Comparison of ENCODE assay signal across 15 cellular contexts in genomic region chr3:131848111-131848510, GRCh38.
DNase-seq lines count a peak whose midpoint lies in the region; ATAC-seq, FAIRE-seq and TF ChIP-seq lines count a peak whose summit lies in the region.
"Had no signal": no experiment of that assay in that cellular context is flagged by ENCODE, and none has a peak within 500 bp of the region (broad histone marks: within the 10 kb centered on the region; RNA-seq: fewer than 3 reads in every experiment).

No MANE protein-coding gene starts in this region.

- no peak overlapping the region for H3K9ac ChIP-seq in endothelial cell of umbilical vein (replicated peaks; ENCODE audit: extremely low read depth, insufficient read depth, low read length)
- H3K9ac ChIP-seq: GM23248 had no signal

- H3K4me1 Mint-ChIP-seq in GM23338 (no peaks in the 10 kb centered on the region), osteocyte (ENCODE audit: unreplicated experiment) (no peaks in the 10 kb centered on the region)
- H3K4me1 Mint-ChIP-seq: H9 had no signal

- H3K79me2 ChIP-seq in GM23338 (replicated peaks; ENCODE audit: insufficient read depth) (no peaks in the 10 kb centered on the region), endothelial cell of umbilical vein (ENCODE audit: control insufficient read depth, insufficient read depth, low read length) (no peaks in the 10 kb centered on the region)

- no peaks in the 10 kb centered on the region for H3F3A ChIP-seq in GM23338 (replicated peaks; ENCODE audit: low read depth)

- no peak for TF ChIP-seq CTCF in A673 (conservative IDR thresholded peaks at IDR 0.05; ENCODE audit: low read depth, low read length)
- TF ChIP-seq CTCF in GM23338 (conservative IDR thresholded peaks at IDR 0.05; ENCODE audit: low read depth in 2 of 2), result no peak
- no peak for TF ChIP-seq CTCF in endothelial cell of umbilical vein (IDR thresholded peaks at IDR 0.05; ENCODE audit: extremely low read depth in 1 of 2, insufficient read depth in 1 of 2, low read depth in 1 of 2, low read length in 2 of 2)
- no peak for TF ChIP-seq CTCF in osteocyte (IDR thresholded peaks at IDR 0.05)

- no peak for ATAC-seq in GM23338

- DNase-seq in A673 (ENCODE audit: low spot score) (peak; percentile 96), GM23338 (ENCODE audit: low spot score) (no peak), NOMO-1 treated with DMSO at 0.1 percent for 48 hours (lab: John Stamatoyannopoulos, UW; ENCODE audit: unreplicated experiment) (peak; percentile 80), endothelial cell of umbilical vein (ENCODE audit: low read depth, low spot score) (peak; percentile 2), osteocyte (ENCODE audit: extremely low spot score, unreplicated experiment) (no peak), epidermal melanocyte (ENCODE audit: insufficient read length, low spot score) (no peak), H4 (ENCODE audit: low spot score) (no peak)
- no peak for DNase-seq in activated CD8-positive, alpha-beta memory T cell treated with anti-CD3 and anti-CD28 coated beads, Interleukin-2, amount 50 U/mL, for 4 hours
- DNase-seq: BE2C, DMS53, GM23248, H9, IMR-90, KBM-7 had no signal

- H4K20me1 ChIP-seq in GM23338 (replicated peaks; ENCODE audit: insufficient read depth) (no peaks in the 10 kb centered on the region), endothelial cell of umbilical vein (replicated peaks; ENCODE audit: control insufficient read depth, extremely low read depth, insufficient read depth, low read length) (no peaks in the 10 kb centered on the region)

- POLR2A ChIA-PET in A673 (lab: Charles Lee; ENCODE audit: low non-redundant PET), result no interaction called here
- POLR2A ChIA-PET in endothelial cell of umbilical vein (lab: Charles Lee), result no interaction called here

- intact Hi-C loops in A673 (cut with micrococcal nuclease; ENCODE audit: unreplicated experiment), result loop anchor here (2.0 to 5.0 kb wide), 3 partner anchors 36 to 179 kb away; no protein-coding TSS in a partner anchor
- intact Hi-C loops in endothelial cell of umbilical vein (cut with micrococcal nuclease), result no loop called here

- CTCF ChIA-PET in A673 (lab: Charles Lee), result interaction anchor here (1.5 kb wide), 1 partner anchor 52 kb away, joined by 6 read pairs; no protein-coding TSS in a partner anchor
- CTCF ChIA-PET in endothelial cell of umbilical vein (lab: Charles Lee), result no interaction called here

- H3K9me3 Mint-ChIP-seq in GM23338 (no peaks in the 10 kb centered on the region), osteocyte (ENCODE audit: unreplicated experiment) (no peaks in the 10 kb centered on the region)
- H3K9me3 Mint-ChIP-seq: H9 had no signal

- H3K36me3 ChIP-seq in A673 (ENCODE audit: insufficient read depth, low read length, poor library complexity, severe bottlenecking) (no peaks in the 10 kb centered on the region), GM23338 (ENCODE audit: insufficient read depth) (no peaks in the 10 kb centered on the region), endothelial cell of umbilical vein (ENCODE audit: control insufficient read depth in 2 of 2, extremely low read depth in 1 of 2, insufficient read depth in 2 of 2, low read length in 2 of 2) (no peaks in the 10 kb centered on the region)
- H3K36me3 ChIP-seq: BE2C had no signal

- H3K27me3 Mint-ChIP-seq in GM23338 (ENCODE audit: insufficient read depth, low read depth, poor library complexity) (peaks cover 1% of the 10 kb centered on the region), osteocyte (ENCODE audit: unreplicated experiment) (no peaks in the 10 kb centered on the region)

- no peak for FAIRE-seq in endothelial cell of umbilical vein (lab: Jason Lieb, UNC)

- H3K27me3 ChIP-seq in A673 (replicated peaks; ENCODE audit: insufficient read depth, low read depth, low read length, poor library complexity) (no peaks in the 10 kb centered on the region), GM23338 (ENCODE audit: insufficient read depth) (no peaks in the 10 kb centered on the region), endothelial cell of umbilical vein (ENCODE audit: control insufficient read depth in 2 of 2, insufficient read depth in 2 of 2, low read length in 2 of 2) (no peaks in the 10 kb centered on the region)
- H3K27me3 ChIP-seq: BE2C had no signal

- H3K4me2 ChIP-seq in GM23338 (no peak overlapping the region), endothelial cell of umbilical vein (ENCODE audit: insufficient read depth, low read length) (no peak overlapping the region)

- H3K36me3 Mint-ChIP-seq in GM23338 (ENCODE audit: low read depth) (no peaks in the 10 kb centered on the region), osteocyte (ENCODE audit: unreplicated experiment) (no peaks in the 10 kb centered on the region)

- no peak overlapping the region for H3K27ac Mint-ChIP-seq in GM23338
- H3K27ac Mint-ChIP-seq in osteocyte (ENCODE audit: unreplicated experiment), result no peak overlapping the region
- H3K27ac Mint-ChIP-seq: H9 had no signal

- H3K9me2 ChIP-seq in GM23338 (ENCODE audit: insufficient read depth), result no peaks in the 10 kb centered on the region

- H3K9me1 ChIP-seq in endothelial cell of umbilical vein (replicated peaks; ENCODE audit: control insufficient read depth, extremely low read depth, insufficient read depth, low read length), result no peaks in the 10 kb centered on the region

- H3K9me3 ChIP-seq in A673 (ENCODE audit: low read depth, low read length, poor library complexity, severe bottlenecking) (no peaks in the 10 kb centered on the region), endothelial cell of umbilical vein (replicated peaks; ENCODE audit: control insufficient read depth, insufficient read depth, low read length) (no peaks in the 10 kb centered on the region)
- H3K9me3 ChIP-seq: BE2C had no signal

- H3K27ac ChIP-seq in A673 (ENCODE audit: low read depth, low read length, poor library complexity, severe bottlenecking), result peak overlapping the region; percentile 97
- no peak overlapping the region for H3K27ac ChIP-seq in GM23338 (ENCODE audit: low read depth)
- H3K27ac ChIP-seq in endothelial cell of umbilical vein (ENCODE audit: insufficient read depth, low read depth, low read length), result no peak overlapping the region
- H3K27ac ChIP-seq: 22Rv1, GM23248 had no signal

- dilution Hi-C loops in endothelial cell of umbilical vein (cut with MboI; ENCODE audit: extremely low pct_ligation_motif_present, low sequenced_read_pairs), result no loop called here

- H3K4me3 Mint-ChIP-seq in GM23338, result no peak overlapping the region
- no peak overlapping the region for H3K4me3 Mint-ChIP-seq in osteocyte (ENCODE audit: unreplicated experiment)
- H3K4me3 Mint-ChIP-seq: H9 had no signal

- H3K4me1 ChIP-seq in A673 (ENCODE audit: insufficient read depth, low read length, poor library complexity, severe bottlenecking) (peaks cover 83% of the 10 kb centered on the region), GM23338 (ENCODE audit: insufficient read depth) (no peaks in the 10 kb centered on the region), endothelial cell of umbilical vein (ENCODE audit: control insufficient read depth, extremely low read depth, insufficient read depth, low read length) (no peaks in the 10 kb centered on the region)
- H3K4me1 ChIP-seq: BE2C had no signal

- BruUV-seq in A673 (replicated peaks; lab: Mats Ljungman, UMichigan) (no TSS peak), endothelial cell of umbilical vein (replicated peaks; lab: Mats Ljungman, UMichigan) (no TSS peak)

- no peak overlapping the region for H3K4me3 ChIP-seq in A673 (ENCODE audit: low read depth, low read length, poor library complexity, severe bottlenecking)
- no peak overlapping the region for H3K4me3 ChIP-seq in GM23338
- H3K4me3 ChIP-seq in endothelial cell of umbilical vein (replicated peaks in 1 of 3; ENCODE audit: insufficient read depth in 1 of 3, low read depth in 1 of 3, low read length in 3 of 3), result no peak overlapping the region
- H3K4me3 ChIP-seq: GM23248 had no signal

- peak overlapping the region; percentile 40; the same call in 1 of the 2 replicates for H2AFZ ChIP-seq in GM23338
- no peak overlapping the region for H2AFZ ChIP-seq in endothelial cell of umbilical vein (ENCODE audit: low read depth, low read length)
- H2AFZ ChIP-seq: GM23248 had no signal

- TF ChIP-seq POLR2A in endothelial cell of umbilical vein (IDR thresholded peaks at IDR 0.05; ENCODE audit: low read depth, low read length), result no peak

TF ChIP-seq in GM23338, 12 proteins besides CTCF, POLR2A, EP300 and RAD21:
- no peak for TF ChIP-seq ZNF114 (CRISPR knock-in tag; IDR thresholded peaks at IDR 0.05)

TF ChIP-seq in endothelial cell of umbilical vein, 7 proteins besides CTCF, POLR2A, EP300 and RAD21:
- TF ChIP-seq JUN (IDR thresholded peaks at IDR 0.05; ENCODE audit: borderline replicate concordance, insufficient read depth, insufficient read length, low read depth) (no peak), GATA2 (IDR thresholded peaks at IDR 0.05; ENCODE audit: insufficient read depth, insufficient read length, low read depth, low read length) (no peak), FOS (IDR thresholded peaks at IDR 0.05; ENCODE audit: borderline replicate concordance, insufficient read depth, low read length) (no peak), MYC (IDR thresholded peaks at IDR 0.05; ENCODE audit: low read depth, low read length) (no peak), POLR2AphosphoS5 (IDR thresholded peaks at IDR 0.05; ENCODE audit: insufficient read depth, low read depth, low read length) (no peak), MAX (IDR thresholded peaks at IDR 0.05; ENCODE audit: insufficient read depth, insufficient read length) (no peak), EZH2 (IDR thresholded peaks at IDR 0.05; ENCODE audit: borderline replicate concordance, low read depth, low read length, severe bottlenecking) (no peak)

Comparison
In these comparisons a context has a peak if more than half of its experiments do, and no peak if none do; other contexts are left out.
1. DNase-seq: peak in A673 (single experiment), NOMO-1 treated with DMSO at 0.1 percent for 48 hours (single experiment) and endothelial cell of umbilical vein (single experiment); none in GM23338 (single experiment), osteocyte (single experiment), epidermal melanocyte (single experiment), H4 (single experiment) and activated CD8-positive, alpha-beta memory T cell treated with anti-CD3 and anti-CD28 coated beads, Interleukin-2, amount 50 U/mL, for 4 hours (single experiment).